In genomic region chr11:46391578-46392420, GRCh38 we compare ENCODE assay signal across 8 cellular contexts. TPM values are rescaled to one million over a fixed set of nuclear protein-coding genes. Genes with fewer than 3 reads are reported as not detected.
DNase-seq lines count a peak whose midpoint lies in the region; FAIRE-seq and TF ChIP-seq lines count a peak whose summit lies in the region.

TSS of gene CHRM4 (minus strand) at chr11:46391776. CDS start at chr11:46386557, 5,219 bp downstream.

- H3K9ac ChIP-seq in GM23248 = no peak within 1 kb of the TSS

- in situ Hi-C loops in GM23248 (cut with MboI) = loop anchor here (10.0 kb wide), 1 partner anchor 143 kb away; no protein-coding TSS in a partner anchor

- no peaks in the 10 kb centered on the region for H3K4me1 ChIP-seq in GM23248 (ENCODE audit: insufficient read depth)
- peaks cover 20 to 29% of the 10 kb centered on the region in 2 donors for H3K4me1 ChIP-seq in breast epithelium

- H4K20me1 ChIP-seq in GM23248 (ENCODE audit: insufficient read depth) = no peaks in the 10 kb centered on the region

- TF ChIP-seq CTCF in breast epithelium (IDR thresholded peaks at IDR 0.05) = no peak

- H3K4me2 ChIP-seq in GM23248 (ENCODE audit: unreplicated experiment) = peak within 1 kb of the TSS; percentile 79

- H3K9me3 ChIP-seq in GM23248 (ENCODE audit: low read depth) (no peaks in the 10 kb centered on the region), breast epithelium (no peaks in the 10 kb centered on the region)

- no peaks in the 10 kb centered on the region for H3F3A ChIP-seq in GM23248 (ENCODE audit: insufficient read depth)

- WGBS in GM23248 (ENCODE audit: low coverage in 1 of 2, low lambda C conversion rate in 2 of 2, missing lambda C conversion rate in 2 of 2), 2 experiments = 0 to 4% methylated on average over 39 to 89 of the region's 123 CpGs

- no peak within 1 kb of the TSS for H2AFZ ChIP-seq in GM23248

- H3K27me3 ChIP-seq in GM23248 (replicated peaks; ENCODE audit: insufficient read depth) (peaks cover 7% of the 10 kb centered on the region), breast epithelium (peaks cover 22 to 47% of the 10 kb centered on the region in 2 donors)

- H3K4me3 ChIP-seq in GM23248 = peak within 1 kb of the TSS; percentile 65
- peak within 1 kb of the TSS; percentile 28 to 76 (median 50) for H3K4me3 ChIP-seq in breast epithelium

- no peak within 1 kb of the TSS for H3K27ac ChIP-seq in GM23248
- no peak within 1 kb of the TSS for H3K27ac ChIP-seq in breast epithelium

- intact Hi-C loops in breast epithelium (cut with DNase I; ENCODE audit: low total_unique reads) = loop anchor here (5.0 to 10.0 kb wide), 2 partner anchors 213 to 249 kb away; no protein-coding TSS in a partner anchor

- no peaks in the 10 kb centered on the region for H3K9me2 ChIP-seq in GM23248 (ENCODE audit: insufficient read depth)

- no peaks in the 10 kb centered on the region for H3K79me2 ChIP-seq in GM23248 (ENCODE audit: insufficient read depth)

- DNase-seq in D341Med (ENCODE audit: low spot score) = peak; percentile 90
- peak; percentile 59 for DNase-seq in GM23248
- DNase-seq in NCI-H446 treated with DMSO at 0.1 percent for 48 hours (lab: John Stamatoyannopoulos, UW) = peak; percentile 43
- DNase-seq in breast epithelium (ENCODE audit: low spot score in 2 of 2) = no peak
- DNase-seq in lung microvascular endothelial cell (ENCODE audit: low read depth in 2 of 2) = peak; percentile 51 to 70
- DNase-seq in urothelium cell line (ENCODE audit: low spot score) = peak; percentile 91
- no peak for DNase-seq in NCI-H187 (lab: John Stamatoyannopoulos, UW)
- DNase-seq in SIG-M5 (lab: John Stamatoyannopoulos, UW) = no peak

- FAIRE-seq in urothelium cell line (lab: Jason Lieb, UNC) = peak; percentile 84

- H3K36me3 ChIP-seq in GM23248 (ENCODE audit: low read depth) (no peaks in the 10 kb centered on the region), breast epithelium (no peaks in the 10 kb centered on the region)

- TF ChIP-seq POLR2A in breast epithelium (IDR thresholded peaks at IDR 0.05) = no peak

RNA-seq across cellular contexts. Expression of gene CHRM4, which starts in this region (rescaled TPM):
- not detected in 2 replicates for total RNA-seq in GM23248 (2014; rRNA removed; shearing (Covaris generic))
- polyA plus RNA-seq in GM23248 (2016; fragmentation: Nextera tagmentation; extraction: Ambion mirVana) = not detected in 2 replicates
- 1 to 10 TPM in 1 of 3 donors, under 1 TPM in 1, not detected in 1; 0.66 to 1.1 TPM for total RNA-seq in breast epithelium
- under 0.01 TPM in 1 of 2 replicates, not detected in the other for total RNA-seq in lung microvascular endothelial cell

Comparison
In these comparisons a context has a peak if more than half of its experiments do, and no peak if none do; other contexts are left out.
1. Peak in DNase-seq, H3K4me3 ChIP-seq and H3K4me2 ChIP-seq in GM23248; RNA of the gene not detected or under 1 TPM.
2. Peak in DNase-seq in lung microvascular endothelial cell; RNA of the gene not detected or under 1 TPM.
3. DNase-seq: peak in D341Med (single experiment), NCI-H446 treated with DMSO at 0.1 percent for 48 hours (single experiment) and urothelium cell line (single experiment); none in breast epithelium (0 of 2), NCI-H187 (0 of 2) and SIG-M5 (single experiment).